ENCODE assay signal across 22 cellular contexts in genomic region chr7:155187061-155187785, GRCh38.
"Had no signal": no experiment of that assay in that cellular context is flagged by ENCODE, and none has a peak within 500 bp of the region (broad histone marks: within the 10 kb centered on the region; RNA-seq: fewer than 3 reads in every experiment).

No MANE protein-coding gene starts in this region.

- DNase-seq: esophagus squamous epithelium; foreskin fibroblast; immature natural killer cell; kidney; mammary epithelial cell; mucosa of descending colon; psoas muscle; retina; spleen; stimulated activated CD4-positive, alpha-beta T cell treated with anti-CD3 and anti-CD28 coated beads, Interleukin-15, amount 100 ng/mL, for 24 hours; stimulated activated CD4-positive, alpha-beta T cell treated with anti-CD3 and anti-CD28 coated beads, Interleukin-1b, Interleukin-23, amount 100 ng/mL, for 48 hours; stimulated activated CD4-positive, alpha-beta T cell treated with anti-CD3 and anti-CD28 coated beads, Interleukin-4, amount 100 ng/mL, for 24 hours; stimulated activated naive CD4-positive, alpha-beta T cell; stomach; substantia nigra; trophoblast cell had no signal

- H3K27ac ChIP-seq: esophagus squamous epithelium, gastroesophageal sphincter, psoas muscle, right lobe of liver, spleen, stomach, thoracic aorta had no signal

- H3K4me3 Mint-ChIP-seq: central memory CD8-positive, alpha-beta T cell; dendritic cell treated with granulocyte-macrophage colony-stimulating factor and Interleukin-4, amounts not matched to agents 40 ng/mL and 50 ng/mL, for 4 days; immature natural killer cell; nephron had no signal

- H3K27me3 ChIP-seq: right lobe of liver had no signal

- H3K4me3 ChIP-seq: esophagus squamous epithelium, gastroesophageal sphincter, mucosa of descending colon, psoas muscle, right lobe of liver, spleen, stomach, thoracic aorta had no signal

- H3K4me1 Mint-ChIP-seq: nephron had no signal

- H3K36me3 ChIP-seq: esophagus squamous epithelium, gastroesophageal sphincter, right lobe of liver, spleen, stomach, thoracic aorta had no signal

- ATAC-seq: gastroesophageal sphincter, mucosa of descending colon, psoas muscle, right lobe of liver had no signal

- H3K27ac Mint-ChIP-seq: dendritic cell treated with granulocyte-macrophage colony-stimulating factor and Interleukin-4, amounts not matched to agents 40 ng/mL and 50 ng/mL, for 4 days; immature natural killer cell; nephron had no signal
